In genomic region chr1:185704181-185704580, GRCh38 we compare ENCODE assay signal across 18 cellular contexts. TPM values are rescaled to one million over a fixed set of nuclear protein-coding genes. Genes with fewer than 3 reads are reported as not detected.
DNase-seq lines count a peak whose midpoint lies in the region; ATAC-seq, FAIRE-seq and TF ChIP-seq lines count a peak whose summit lies in the region.
"Had no signal": no experiment of that assay in that cellular context is flagged by ENCODE, and none has a peak within 500 bp of the region (broad histone marks: within the 10 kb centered on the region; RNA-seq: fewer than 3 reads in every experiment).

No MANE protein-coding gene starts in this region.

- H3K9me1 ChIP-seq in endothelial cell of umbilical vein (replicated peaks; ENCODE audit: control insufficient read depth, extremely low read depth, insufficient read depth, low read length) = no peaks in the 10 kb centered on the region

- POLR2A ChIA-PET in A673 (lab: Charles Lee; ENCODE audit: low non-redundant PET) (no interaction called here), endothelial cell of umbilical vein (lab: Charles Lee) (no interaction called here)

- no peak for TF ChIP-seq CTCF in A673 (conservative IDR thresholded peaks at IDR 0.05; ENCODE audit: low read depth, low read length)
- no peak for TF ChIP-seq CTCF in endothelial cell of umbilical vein (IDR thresholded peaks at IDR 0.05; ENCODE audit: extremely low read depth in 1 of 2, insufficient read depth in 1 of 2, low read depth in 1 of 2, low read length in 2 of 2)
- no peak for TF ChIP-seq CTCF in hepatocyte (IDR thresholded peaks at IDR 0.05; ENCODE audit: poor library complexity)
- TF ChIP-seq CTCF in endothelial cell (IDR thresholded peaks at IDR 0.05; ENCODE audit: unreplicated experiment) = no peak

- H3K4me3 ChIP-seq in A673 (ENCODE audit: low read depth, low read length, poor library complexity, severe bottlenecking) = no peak overlapping the region
- no peak overlapping the region for H3K4me3 ChIP-seq in endothelial cell of umbilical vein (replicated peaks in 1 of 3; ENCODE audit: insufficient read depth in 1 of 3, low read depth in 1 of 3, low read length in 3 of 3)
- H3K4me3 ChIP-seq in hepatocyte = no peak overlapping the region
- H3K4me3 ChIP-seq: A549, BLaER1, GM23248 had no signal

- dilution Hi-C loops in endothelial cell of umbilical vein (cut with MboI; ENCODE audit: extremely low pct_ligation_motif_present, low sequenced_read_pairs) = no loop called here

- H3K36me3 Mint-ChIP-seq in endothelial cell (ENCODE audit: low read depth, unreplicated experiment) = peaks cover 9% of the 10 kb centered on the region
- H3K36me3 Mint-ChIP-seq: CD4-positive, alpha-beta memory T cell had no signal

- H3K9me3 Mint-ChIP-seq in endothelial cell (ENCODE audit: unreplicated experiment) = no peaks in the 10 kb centered on the region

- peak overlapping the region; percentile 15 for H3K27ac ChIP-seq in A673 (ENCODE audit: low read depth, low read length, poor library complexity, severe bottlenecking)
- no peak overlapping the region for H3K27ac ChIP-seq in endothelial cell of umbilical vein (ENCODE audit: insufficient read depth, low read depth, low read length)
- no peak overlapping the region for H3K27ac ChIP-seq in hepatocyte
- H3K27ac ChIP-seq: 22Rv1, A549, BLaER1, GM23248 had no signal

- H3K4me1 ChIP-seq in A673 (ENCODE audit: insufficient read depth, low read length, poor library complexity, severe bottlenecking) (peaks cover 31% of the 10 kb centered on the region), endothelial cell of umbilical vein (ENCODE audit: control insufficient read depth, extremely low read depth, insufficient read depth, low read length) (no peaks in the 10 kb centered on the region), hepatocyte (ENCODE audit: insufficient read depth) (no peaks in the 10 kb centered on the region)
- H3K4me1 ChIP-seq: A549, BLaER1 had no signal

- H3K9ac ChIP-seq in endothelial cell of umbilical vein (replicated peaks; ENCODE audit: extremely low read depth, insufficient read depth, low read length) = no peak overlapping the region
- H3K9ac ChIP-seq: BLaER1, GM23248 had no signal

- H4K20me1 ChIP-seq in endothelial cell of umbilical vein (replicated peaks; ENCODE audit: control insufficient read depth, extremely low read depth, insufficient read depth, low read length) = no peaks in the 10 kb centered on the region
- no peaks in the 10 kb centered on the region for H4K20me1 ChIP-seq in hepatocyte (ENCODE audit: insufficient read depth, poor library complexity, severe bottlenecking)
- H4K20me1 ChIP-seq: BLaER1 had no signal

- no peaks in the 10 kb centered on the region for H3K9me2 ChIP-seq in hepatocyte (replicated peaks; ENCODE audit: insufficient read depth)

- intact Hi-C loops in A673 (cut with micrococcal nuclease; ENCODE audit: unreplicated experiment) (no loop called here), endothelial cell of umbilical vein (cut with micrococcal nuclease) (no loop called here)

- DNase-seq in DMS 273 (lab: John Stamatoyannopoulos, UW; ENCODE audit: unreplicated experiment) (peak; percentile 62), DMS 273 treated with DMSO at 0.1 percent for 48 hours (lab: John Stamatoyannopoulos, UW) (no peak), A673 (ENCODE audit: low spot score) (no peak), endothelial cell of umbilical vein (ENCODE audit: low read depth, low spot score) (peak; percentile 70), hepatocyte (ENCODE audit: low spot score) (peak; percentile 8), endothelial cell (ENCODE audit: low spot score) (no peak)
- DNase-seq: Calu3; CD4-positive, alpha-beta memory T cell; GM23248; HCEC 1CT had no signal

- H3K27me3 Mint-ChIP-seq in endothelial cell (ENCODE audit: unreplicated experiment) = no peaks in the 10 kb centered on the region

- 70% methylated on average over 3 of the region's 3 CpGs for WGBS in hepatocyte (ENCODE audit: low lambda C conversion rate, missing lambda C conversion rate)

- BruUV-seq in A673 (replicated peaks; lab: Mats Ljungman, UMichigan) (no TSS peak), endothelial cell of umbilical vein (replicated peaks; lab: Mats Ljungman, UMichigan) (no TSS peak)

- H3K36me3 ChIP-seq in A673 (ENCODE audit: insufficient read depth, low read length, poor library complexity, severe bottlenecking) (no peaks in the 10 kb centered on the region), endothelial cell of umbilical vein (ENCODE audit: control insufficient read depth in 2 of 2, extremely low read depth in 1 of 2, insufficient read depth in 2 of 2, low read length in 2 of 2) (no peaks in the 10 kb centered on the region), hepatocyte (replicated peaks; ENCODE audit: insufficient read depth, low read depth) (no peaks in the 10 kb centered on the region)
- H3K36me3 ChIP-seq: BLaER1 had no signal

- no peaks in the 10 kb centered on the region for H3K4me1 Mint-ChIP-seq in endothelial cell (ENCODE audit: unreplicated experiment)
- H3K4me1 Mint-ChIP-seq: CD14-positive monocyte had no signal

- H2AFZ ChIP-seq in endothelial cell of umbilical vein (ENCODE audit: low read depth, low read length) = peak overlapping the region; percentile 40
- no peak overlapping the region for H2AFZ ChIP-seq in hepatocyte
- H2AFZ ChIP-seq: GM23248 had no signal

- no peak for TF ChIP-seq POLR2A in endothelial cell of umbilical vein (IDR thresholded peaks at IDR 0.05; ENCODE audit: low read depth, low read length)

- CTCF ChIA-PET in A673 (lab: Charles Lee) = no interaction called here
- CTCF ChIA-PET in endothelial cell of umbilical vein (lab: Charles Lee) = no interaction called here

- no peak overlapping the region for H3K27ac Mint-ChIP-seq in endothelial cell (ENCODE audit: unreplicated experiment)
- H3K27ac Mint-ChIP-seq: CD14-positive monocyte; CD4-positive, alpha-beta memory T cell had no signal

- no peaks in the 10 kb centered on the region for H3K79me2 ChIP-seq in endothelial cell of umbilical vein (ENCODE audit: control insufficient read depth, insufficient read depth, low read length)
- no peaks in the 10 kb centered on the region for H3K79me2 ChIP-seq in hepatocyte

- H3K9me3 ChIP-seq in A673 (ENCODE audit: low read depth, low read length, poor library complexity, severe bottlenecking) = no peaks in the 10 kb centered on the region
- no peaks in the 10 kb centered on the region for H3K9me3 ChIP-seq in endothelial cell of umbilical vein (replicated peaks; ENCODE audit: control insufficient read depth, insufficient read depth, low read length)
- no peaks in the 10 kb centered on the region for H3K9me3 ChIP-seq in hepatocyte (ENCODE audit: low read depth)
- H3K9me3 ChIP-seq: A549 had no signal

- no peak overlapping the region for H3K4me2 ChIP-seq in endothelial cell of umbilical vein (ENCODE audit: insufficient read depth, low read length)
- no peak overlapping the region for H3K4me2 ChIP-seq in hepatocyte
- H3K4me2 ChIP-seq: A549, BLaER1 had no signal

- no peak overlapping the region for H3K4me3 Mint-ChIP-seq in endothelial cell (ENCODE audit: unreplicated experiment)
- H3K4me3 Mint-ChIP-seq: CD14-positive monocyte; CD4-positive, alpha-beta memory T cell had no signal

- no peak for FAIRE-seq in endothelial cell of umbilical vein (lab: Jason Lieb, UNC)
- FAIRE-seq: A549, G401.6, GM12891, H54 had no signal

- H3K27me3 ChIP-seq in A673 (replicated peaks; ENCODE audit: insufficient read depth, low read depth, low read length, poor library complexity) (no peaks in the 10 kb centered on the region), endothelial cell of umbilical vein (ENCODE audit: control insufficient read depth in 2 of 2, insufficient read depth in 2 of 2, low read length in 2 of 2) (no peaks in the 10 kb centered on the region), hepatocyte (no peaks in the 10 kb centered on the region)
- H3K27me3 ChIP-seq: BLaER1 had no signal

- ATAC-seq in GM19035 (IDR thresholded peaks at IDR 0.05; ENCODE audit: unreplicated experiment) = no peak
- ATAC-seq: A549 had no signal

TF ChIP-seq in endothelial cell of umbilical vein, 7 proteins besides CTCF, POLR2A, EP300 and RAD21:
- TF ChIP-seq, protein P1, sequence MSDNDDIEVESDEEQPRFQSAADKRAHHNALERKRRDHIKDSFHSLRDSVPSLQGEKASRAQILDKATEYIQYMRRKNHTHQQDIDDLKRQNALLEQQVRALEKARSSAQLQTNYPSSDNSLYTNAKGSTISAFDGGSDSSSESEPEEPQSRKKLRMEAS (IDR thresholded peaks at IDR 0.05; ENCODE audit: insufficient read depth, insufficient read length) = no peak
- TF ChIP-seq JUN (IDR thresholded peaks at IDR 0.05; ENCODE audit: borderline replicate concordance, insufficient read depth, insufficient read length, low read depth) = no peak
- TF ChIP-seq GATA2 (IDR thresholded peaks at IDR 0.05; ENCODE audit: insufficient read depth, insufficient read length, low read depth, low read length) = no peak
- no peak for TF ChIP-seq POLR2AphosphoS5 (IDR thresholded peaks at IDR 0.05; ENCODE audit: insufficient read depth, low read depth, low read length)
- no peak for TF ChIP-seq MYC (IDR thresholded peaks at IDR 0.05; ENCODE audit: low read depth, low read length)
- no peak for TF ChIP-seq FOS (IDR thresholded peaks at IDR 0.05; ENCODE audit: borderline replicate concordance, insufficient read depth, low read length)
- no peak for TF ChIP-seq EZH2 (IDR thresholded peaks at IDR 0.05; ENCODE audit: borderline replicate concordance, low read depth, low read length, severe bottlenecking)

RNA-seq across cellular contexts. Expression of gene HMCN1, which starts 30.0 kb away (rescaled TPM):
- total RNA-seq in A673 (2021) = 134 and 182 TPM in 2 replicates
- total RNA-seq in endothelial cell of umbilical vein = 5.6 and 10.3 TPM in 2 replicates
- polyA plus RNA-seq in endothelial cell of umbilical vein = 16.0 and 24.1 TPM in 2 replicates
- polyA plus RNA-seq in endothelial cell of umbilical vein (2011; cell fraction: cytosol; rRNA removed) = 15.6 and 18.8 TPM in 2 replicates
- 32.0 and 32.6 TPM in 2 replicates for polyA plus RNA-seq in endothelial cell of umbilical vein (2011; cell fraction: nucleus; rRNA removed)
- polyA plus RNA-seq in endothelial cell of umbilical vein (2012) = 3.7 and 7.6 TPM in 2 replicates
- 46.2 and 77.8 TPM in 2 replicates for polyA minus RNA-seq in endothelial cell of umbilical vein
- 0.61 TPM for polyA minus RNA-seq in endothelial cell of umbilical vein (2011; cell fraction: cytosol; rRNA and poly(A)+ RNA removed)
- 37.2 and 43.3 TPM in 2 replicates for polyA minus RNA-seq in endothelial cell of umbilical vein (2011; cell fraction: nucleus; rRNA and poly(A)+ RNA removed)
- 13.4 and 14.2 TPM in 2 replicates for total RNA-seq in hepatocyte
- polyA plus RNA-seq in hepatocyte = 2.0 and 2.3 TPM in 2 replicates
- total RNA-seq in endothelial cell (ENCODE audit: unreplicated experiment) = 22.2 TPM
- polyA plus RNA-seq: CD14-positive monocyte; CD4-positive, alpha-beta memory T cell had no signal

Comparison
In these comparisons a context has a peak if more than half of its experiments do, and no peak if none do; other contexts are left out.
1. DNase-seq: peak in DMS 273 (single experiment), endothelial cell of umbilical vein (single experiment) and hepatocyte (single experiment); none in DMS 273 treated with DMSO at 0.1 percent for 48 hours (single experiment), A673 (single experiment) and endothelial cell (single experiment).